ENCODE assay signal across 14 cellular contexts in the genomic region with DNA sequence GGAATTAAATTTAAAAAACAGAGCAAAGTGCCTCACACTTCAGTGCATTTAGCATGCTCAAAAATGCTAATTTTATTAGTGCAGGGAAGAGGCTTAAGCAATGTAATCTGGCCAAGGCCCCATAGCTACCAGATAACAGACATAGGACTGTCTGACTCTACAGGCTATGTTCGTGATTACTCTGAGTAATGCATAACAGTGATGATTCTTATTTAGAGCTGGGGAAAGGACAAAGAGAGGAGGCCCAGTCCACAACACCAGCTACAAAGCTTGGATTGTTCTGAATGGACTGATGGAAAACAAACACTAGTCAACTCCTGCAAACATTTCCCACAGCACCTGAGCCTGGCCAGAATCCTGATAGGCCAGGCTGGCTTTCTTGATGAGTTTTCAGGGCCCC. TPM values are rescaled to one million over a fixed set of nuclear protein-coding genes. Genes with fewer than 3 reads are reported as not detected.
"Had no signal": no experiment of that assay in that cellular context is flagged by ENCODE, and none has a peak within 500 bp of the region (broad histone marks: within the 10 kb centered on the region; RNA-seq: fewer than 3 reads in every experiment).

No MANE protein-coding gene starts in this region.

- DNase-seq: activated CD4-positive, alpha-beta T cell treated with anti-CD3 and anti-CD28 coated beads, Interleukin-2, amount 50 U/mL, for 48 hours; activated CD4-positive, CD25-positive, alpha-beta regulatory T cell treated with anti-CD3 and anti-CD28 coated beads, Interleukin-2, amount 50 U/mL, for 72 hours; activated CD8-positive, alpha-beta memory T cell treated with anti-CD3 and anti-CD28 coated beads, Interleukin-2, amount 10 ng/mL, durations not matched to agents 7 days and 5 days; activated effector memory CD4-positive, alpha-beta T cell treated with anti-CD3 and anti-CD28 coated beads, Interleukin-2, amount 50 U/mL, for 16 hours; activated T-cell treated with anti-CD3 and anti-CD28 coated beads, Interleukin-2, amount 50 U/mL, for 24 hours; esophagus squamous epithelium; natural killer cell; right cardiac atrium; small intestine; SW 1271; trophoblast cell had no signal

- H3K4me3 ChIP-seq: ascending aorta, esophagus squamous epithelium, lung had no signal

RNA-seq across cellular contexts. Expression of a gene that starts 8.4 kb away (rescaled TPM):
- total RNA-seq: activated CD8-positive, alpha-beta memory T cell treated with anti-CD3 and anti-CD28 coated beads, Interleukin-2, amount 10 ng/mL, durations not matched to agents 7 days and 5 days; bronchial epithelial cell had no signal
